Comparison of ENCODE assay signal across 22 cellular contexts in genomic region chr10:78741541-78741940, GRCh38.
A peak's percentile ranks its signal among the peaks of the same experiment; 100 is the strongest.
DNase-seq lines count a peak whose midpoint lies in the region; ATAC-seq and TF ChIP-seq lines count a peak whose summit lies in the region.
"Had no signal": no experiment of that assay in that cellular context is flagged by ENCODE, and none has a peak within 500 bp of the region (broad histone marks: within the 10 kb centered on the region; RNA-seq: fewer than 3 reads in every experiment).

No MANE protein-coding gene starts in this region.

- H3K9ac ChIP-seq in adipocyte (ENCODE audit: low read length) (no peak overlapping the region), SK-N-SH (no peak overlapping the region)

- no peaks in the 10 kb centered on the region for H3F3A ChIP-seq in SK-N-SH (replicated peaks; ENCODE audit: insufficient read depth)

- H3K4me2 ChIP-seq in SK-N-SH: no peak overlapping the region
- H3K4me2 ChIP-seq: GM23338 had no signal

- no peaks in the 10 kb centered on the region for H3K36me3 Mint-ChIP-seq in activated naive CD8-positive, alpha-beta T cell treated with anti-CD3 and anti-CD28 coated beads, Interleukin-2, amount 50 U/mL, for 24 hours (ENCODE audit: low read depth)
- H3K36me3 Mint-ChIP-seq in activated naive CD8-positive, alpha-beta T cell treated with anti-CD3 and anti-CD28 coated beads for 36 hours: no peaks in the 10 kb centered on the region
- H3K36me3 Mint-ChIP-seq: naive thymus-derived CD8-positive, alpha-beta T cell had no signal

- H3K4me3 ChIP-seq in adipocyte (ENCODE audit: low read length): no peak overlapping the region
- no peak overlapping the region for H3K4me3 ChIP-seq in fibroblast of the aortic adventitia (ENCODE audit: low read depth, low read length)
- no peak overlapping the region for H3K4me3 ChIP-seq in skeletal muscle cell (ENCODE audit: low read depth, low read length)
- no peak overlapping the region for H3K4me3 ChIP-seq in SK-N-SH (ENCODE audit: low read depth in 2 of 2, low read length in 1 of 2)
- H3K4me3 ChIP-seq in BE2C (ENCODE audit: low read depth, low read length): no peak overlapping the region
- H3K4me3 ChIP-seq: dorsolateral prefrontal cortex, GM23338, lower lobe of right lung, stomach, uterus had no signal

- H3K27ac ChIP-seq in SK-N-SH (ENCODE audit: low read depth in 2 of 2, low read length in 1 of 2): peak overlapping the region in 1 of 2 experiments; percentile 99; a peak in 2 of 4 replicates
- H3K27ac ChIP-seq: dorsolateral prefrontal cortex, lower lobe of right lung, uterus had no signal

- H3K9me3 Mint-ChIP-seq in activated naive CD8-positive, alpha-beta T cell treated with anti-CD3 and anti-CD28 coated beads, Interleukin-2, amount 50 U/mL, for 24 hours: no peaks in the 10 kb centered on the region
- no peaks in the 10 kb centered on the region for H3K9me3 Mint-ChIP-seq in activated naive CD8-positive, alpha-beta T cell treated with anti-CD3 and anti-CD28 coated beads for 36 hours
- H3K9me3 Mint-ChIP-seq: GM23338; naive thymus-derived CD8-positive, alpha-beta T cell had no signal

- no peak for TF ChIP-seq RAD21 in SK-N-SH (IDR thresholded peaks at IDR 0.05; ENCODE audit: low read length)

- H3K4me1 ChIP-seq in adipocyte (ENCODE audit: control insufficient read depth, insufficient read depth, low read length): peaks cover 33% of the 10 kb centered on the region
- peaks cover 0 to 76% of the 10 kb centered on the region in 2 experiments; a peak in 2 of 4 replicates for H3K4me1 ChIP-seq in SK-N-SH (ENCODE audit: control insufficient read depth in 1 of 2, insufficient read depth in 2 of 2, low read depth in 1 of 2, low read length in 1 of 2)
- peaks cover 33% of the 10 kb centered on the region for H3K4me1 ChIP-seq in BE2C
- H3K4me1 ChIP-seq: uterus had no signal

- POLR2A ChIA-PET in SK-N-SH (lab: Yijun Ruan, JAX): interaction anchor here (1.3 kb wide), 1 partner anchor 270 kb away, joined by 3 read pairs; no protein-coding TSS in a partner anchor

- ATAC-seq in activated naive CD8-positive, alpha-beta T cell treated with anti-CD3 and anti-CD28 coated beads, Interleukin-2, amount 50 U/mL, for 24 hours: no peak
- no peak for ATAC-seq in GM19455 (IDR thresholded peaks at IDR 0.05; ENCODE audit: unreplicated experiment)
- ATAC-seq: esophagus mucosa; GM23338; lower lobe of right lung; naive thymus-derived CD8-positive, alpha-beta T cell; T-helper 17 cell had no signal

- WGBS in SK-N-SH (ENCODE audit: low lambda C conversion rate): 76% methylated on average over 5 of the region's 5 CpGs

- CTCF ChIA-PET in SK-N-SH (lab: Yijun Ruan, JAX): interaction anchor here (1.0 to 2.8 kb wide), 5 partner anchors 28 to 694 kb away, joined by 3 to 7 read pairs (median 3); no protein-coding TSS in a partner anchor

- H3K79me2 ChIP-seq in SK-N-SH (ENCODE audit: insufficient read depth): no peaks in the 10 kb centered on the region

- peaks cover 20% of the 10 kb centered on the region for H3K4me1 Mint-ChIP-seq in activated naive CD8-positive, alpha-beta T cell treated with anti-CD3 and anti-CD28 coated beads, Interleukin-2, amount 50 U/mL, for 24 hours
- H3K4me1 Mint-ChIP-seq in activated naive CD8-positive, alpha-beta T cell treated with anti-CD3 and anti-CD28 coated beads for 36 hours: peaks cover 22% of the 10 kb centered on the region

- no peaks in the 10 kb centered on the region for H4K20me1 ChIP-seq in SK-N-SH (ENCODE audit: insufficient read depth)

- peak overlapping the region; percentile 29 for H3K27ac Mint-ChIP-seq in activated naive CD8-positive, alpha-beta T cell treated with anti-CD3 and anti-CD28 coated beads, Interleukin-2, amount 50 U/mL, for 24 hours
- H3K27ac Mint-ChIP-seq in activated naive CD8-positive, alpha-beta T cell treated with anti-CD3 and anti-CD28 coated beads for 36 hours: no peak overlapping the region
- H3K27ac Mint-ChIP-seq: GM23338, T-helper 17 cell had no signal

- H3K27me3 ChIP-seq in adipocyte (replicated peaks; ENCODE audit: control insufficient read depth, insufficient read depth, low read length): peaks cover 6% of the 10 kb centered on the region
- no peaks in the 10 kb centered on the region; the same call in 1 of the 2 replicates for H3K27me3 ChIP-seq in SK-N-SH (ENCODE audit: insufficient read depth)
- no peaks in the 10 kb centered on the region for H3K27me3 ChIP-seq in BE2C
- H3K27me3 ChIP-seq: dorsolateral prefrontal cortex, stomach, uterus had no signal

- no peak; a peak in 1 of 4 replicates for TF ChIP-seq EP300 in SK-N-SH (IDR thresholded peaks at IDR 0.05; ENCODE audit: borderline replicate concordance in 1 of 2, low read depth in 1 of 2, low read length in 1 of 2)

- TF ChIP-seq CTCF in fibroblast of the aortic adventitia (IDR thresholded peaks at IDR 0.05; ENCODE audit: insufficient read depth, low read length) (no peak), SK-N-SH (IDR thresholded peaks at IDR 0.05) (no peak), BE2C (IDR thresholded peaks at IDR 0.05; ENCODE audit: low read depth, low read length) (no peak)

- H3K27me3 Mint-ChIP-seq in activated naive CD8-positive, alpha-beta T cell treated with anti-CD3 and anti-CD28 coated beads, Interleukin-2, amount 50 U/mL, for 24 hours: peaks cover 5% of the 10 kb centered on the region
- no peaks in the 10 kb centered on the region for H3K27me3 Mint-ChIP-seq in activated naive CD8-positive, alpha-beta T cell treated with anti-CD3 and anti-CD28 coated beads for 36 hours

- no peak for DNase-seq in activated naive CD8-positive, alpha-beta T cell treated with anti-CD3 and anti-CD28 coated beads, Interleukin-2, amount 50 U/mL, for 24 hours
- DNase-seq in activated naive CD8-positive, alpha-beta T cell treated with anti-CD3 and anti-CD28 coated beads for 36 hours: no peak
- peak; percentile 75 for DNase-seq in adipocyte (ENCODE audit: low read depth)
- DNase-seq in fibroblast of the aortic adventitia (ENCODE audit: low read depth): peak; percentile 86
- peak; percentile 59 for DNase-seq in skeletal muscle cell (ENCODE audit: low read depth)
- no peak for DNase-seq in SK-N-SH
- no peak for DNase-seq in BE2C
- DNase-seq: activated CD4-positive, CD25-positive, alpha-beta regulatory T cell; activated gamma-delta T cell; aorta; Calu3; dorsolateral prefrontal cortex; GF-D8; lower lobe of right lung; naive thymus-derived CD8-positive, alpha-beta T cell; NCI-H1417; stomach; T-helper 17 cell; uterus had no signal

- H3K9me3 ChIP-seq in adipocyte (ENCODE audit: control insufficient read depth, low read length) (no peaks in the 10 kb centered on the region), SK-N-SH (no peaks in the 10 kb centered on the region), BE2C (no peaks in the 10 kb centered on the region)
- H3K9me3 ChIP-seq: lower lobe of right lung, stomach, uterus had no signal

- H3K4me3 Mint-ChIP-seq in activated naive CD8-positive, alpha-beta T cell treated with anti-CD3 and anti-CD28 coated beads, Interleukin-2, amount 50 U/mL, for 24 hours: no peak overlapping the region
- no peak overlapping the region for H3K4me3 Mint-ChIP-seq in activated naive CD8-positive, alpha-beta T cell treated with anti-CD3 and anti-CD28 coated beads for 36 hours
- H3K4me3 Mint-ChIP-seq: GM23338, T-helper 17 cell had no signal

- H2AFZ ChIP-seq in SK-N-SH (ENCODE audit: low read depth): no peak overlapping the region
- H2AFZ ChIP-seq: GM23338 had no signal

- H3K9me2 ChIP-seq in SK-N-SH: no peaks in the 10 kb centered on the region

- H3K36me3 ChIP-seq in adipocyte (ENCODE audit: control insufficient read depth, insufficient read depth, low read length, severe bottlenecking) (no peaks in the 10 kb centered on the region), SK-N-SH (replicated peaks in 1 of 2; ENCODE audit: control insufficient read depth in 1 of 2, insufficient read depth in 2 of 2, low read length in 1 of 2) (no peaks in the 10 kb centered on the region), BE2C (no peaks in the 10 kb centered on the region)
- H3K36me3 ChIP-seq: lower lobe of right lung, stomach, uterus had no signal

TF ChIP-seq in SK-N-SH, 30 proteins besides CTCF, POLR2A, EP300 and RAD21 (continues in another document):
- TF ChIP-seq POLR2AphosphoS5 (IDR thresholded peaks at IDR 0.05; ENCODE audit: low read depth, low read length): no peak
- no peak for TF ChIP-seq FOXM1 (IDR thresholded peaks at IDR 0.05; ENCODE audit: low read depth)
- no peak for TF ChIP-seq GABPA (IDR thresholded peaks at IDR 0.05; ENCODE audit: low read depth)
- TF ChIP-seq CHD2 (IDR thresholded peaks at IDR 0.05; ENCODE audit: low read length, partially characterized antibody): no peak
- TF ChIP-seq FOXJ3 (CRISPR knock-in tag; IDR thresholded peaks at IDR 0.05): no peak
- no peak for TF ChIP-seq SIN3A (IDR thresholded peaks at IDR 0.05; ENCODE audit: borderline replicate concordance, low read depth, low read length)
- TF ChIP-seq USF1 (IDR thresholded peaks at IDR 0.05; ENCODE audit: borderline replicate concordance, low read depth): no peak
- no peak for TF ChIP-seq RXRA (IDR thresholded peaks at IDR 0.05; ENCODE audit: borderline replicate concordance, low read depth)
- no peak for TF ChIP-seq NRF1 (IDR thresholded peaks at IDR 0.05; ENCODE audit: low read depth, low read length)
- TF ChIP-seq ELF1 (IDR thresholded peaks at IDR 0.05): no peak
- no peak for TF ChIP-seq JUND (IDR thresholded peaks at IDR 0.05)
- TF ChIP-seq YY1 (IDR thresholded peaks at IDR 0.05; ENCODE audit: low read depth): no peak
- no peak for TF ChIP-seq MEF2A (IDR thresholded peaks at IDR 0.05; ENCODE audit: borderline replicate concordance, low read depth)
- TF ChIP-seq IRF3 (IDR thresholded peaks at IDR 0.05; ENCODE audit: low read depth, low read length): no peak

Comparison
In these comparisons a context has a peak if more than half of its experiments do, and no peak if none do; other contexts are left out.
1. DNase-seq: peak in adipocyte (single experiment), fibroblast of the aortic adventitia (single experiment) and skeletal muscle cell (single experiment); none in activated naive CD8-positive, alpha-beta T cell treated with anti-CD3 and anti-CD28 coated beads, Interleukin-2, amount 50 U/mL, for 24 hours (single experiment), activated naive CD8-positive, alpha-beta T cell treated with anti-CD3 and anti-CD28 coated beads for 36 hours (single experiment), SK-N-SH (single experiment) and BE2C (single experiment).